ENCODE assay signal across 1 cellular context in the genomic region with DNA sequence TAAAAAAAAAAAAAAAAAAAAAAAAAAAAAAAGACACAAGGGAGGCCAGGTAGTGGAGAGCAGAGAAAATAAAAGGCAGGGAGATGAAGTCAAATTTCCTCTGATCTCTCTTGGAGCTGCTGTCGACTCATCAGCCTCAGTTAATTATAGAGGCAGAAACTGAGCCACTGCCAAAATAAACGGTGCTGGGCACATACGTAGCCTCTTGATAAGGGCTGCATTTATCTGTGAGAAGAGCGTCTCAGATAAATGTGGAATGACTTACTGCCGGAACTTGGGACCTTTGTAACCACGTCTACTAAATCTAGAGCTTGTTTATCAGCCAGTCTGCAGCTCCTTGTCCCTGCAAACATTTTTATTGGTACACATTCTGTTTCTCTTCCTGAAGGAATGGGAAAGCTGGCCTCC.
TF ChIP-seq lines count a peak whose summit lies in the region.

No MANE protein-coding gene starts in this region.

TF ChIP-seq in K562, 482 proteins besides CTCF, POLR2A, EP300 and RAD21 (continued from another document and continues in another):
- TF ChIP-seq, protein P1, sequence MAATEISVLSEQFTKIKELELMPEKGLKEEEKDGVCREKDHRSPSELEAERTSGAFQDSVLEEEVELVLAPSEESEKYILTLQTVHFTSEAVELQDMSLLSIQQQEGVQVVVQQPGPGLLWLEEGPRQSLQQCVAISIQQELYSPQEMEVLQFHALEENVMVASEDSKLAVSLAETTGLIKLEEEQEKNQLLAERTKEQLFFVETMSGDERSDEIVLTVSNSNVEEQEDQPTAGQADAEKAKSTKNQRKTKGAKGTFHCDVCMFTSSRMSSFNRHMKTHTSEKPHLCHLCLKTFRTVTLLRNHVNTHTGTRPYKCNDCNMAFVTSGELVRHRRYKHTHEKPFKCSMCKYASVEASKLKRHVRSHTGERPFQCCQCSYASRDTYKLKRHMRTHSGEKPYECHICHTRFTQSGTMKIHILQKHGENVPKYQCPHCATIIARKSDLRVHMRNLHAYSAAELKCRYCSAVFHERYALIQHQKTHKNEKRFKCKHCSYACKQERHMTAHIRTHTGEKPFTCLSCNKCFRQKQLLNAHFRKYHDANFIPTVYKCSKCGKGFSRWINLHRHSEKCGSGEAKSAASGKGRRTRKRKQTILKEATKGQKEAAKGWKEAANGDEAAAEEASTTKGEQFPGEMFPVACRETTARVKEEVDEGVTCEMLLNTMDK (IDR thresholded peaks at IDR 0.05; ENCODE audit: borderline replicate concordance, insufficient read depth, low read depth, low read length, poor library complexity, severe bottlenecking) = no peak
- no peak for TF ChIP-seq CBX1 (IDR thresholded peaks at IDR 0.05; ENCODE audit: low read depth)
- TF ChIP-seq, protein P2, sequence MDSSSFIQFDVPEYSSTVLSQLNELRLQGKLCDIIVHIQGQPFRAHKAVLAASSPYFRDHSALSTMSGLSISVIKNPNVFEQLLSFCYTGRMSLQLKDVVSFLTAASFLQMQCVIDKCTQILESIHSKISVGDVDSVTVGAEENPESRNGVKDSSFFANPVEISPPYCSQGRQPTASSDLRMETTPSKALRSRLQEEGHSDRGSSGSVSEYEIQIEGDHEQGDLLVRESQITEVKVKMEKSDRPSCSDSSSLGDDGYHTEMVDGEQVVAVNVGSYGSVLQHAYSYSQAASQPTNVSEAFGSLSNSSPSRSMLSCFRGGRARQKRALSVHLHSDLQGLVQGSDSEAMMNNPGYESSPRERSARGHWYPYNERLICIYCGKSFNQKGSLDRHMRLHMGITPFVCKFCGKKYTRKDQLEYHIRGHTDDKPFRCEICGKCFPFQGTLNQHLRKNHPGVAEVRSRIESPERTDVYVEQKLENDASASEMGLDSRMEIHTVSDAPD (CRISPR knock-in tag; IDR thresholded peaks at IDR 0.05) = no peak
- TF ChIP-seq ZNF197 (CRISPR knock-in tag; IDR thresholded peaks at IDR 0.05; ENCODE audit: low read depth) = peak; percentile 77; the same call in 1 of the 2 replicates
- TF ChIP-seq FOXJ3 (CRISPR knock-in tag; IDR thresholded peaks at IDR 0.05) = no peak
- TF ChIP-seq BRD4 (IDR thresholded peaks at IDR 0.05) = no peak
- TF ChIP-seq KDM4B (IDR thresholded peaks at IDR 0.05; ENCODE audit: borderline replicate concordance in 2 of 2, low read depth in 1 of 2) = no peak
- no peak for TF ChIP-seq FUS (optimal IDR thresholded peaks at IDR 0.05; ENCODE audit: low read depth, low read length)
- no peak for TF ChIP-seq ZNF780A (CRISPR knock-in tag; IDR thresholded peaks at IDR 0.05)
- TF ChIP-seq RBM17 (IDR thresholded peaks at IDR 0.05; ENCODE audit: borderline replicate concordance, low read depth, low read length) = no peak
- no peak for TF ChIP-seq ZNF316 (IDR thresholded peaks at IDR 0.05)
- no peak for TF ChIP-seq NFYB (IDR thresholded peaks at IDR 0.05; ENCODE audit: extremely low read depth, insufficient read length)
- 0 out of 2 replicates have a peak, but pooled peaks have one; percentile 54 for TF ChIP-seq ZNF311 (CRISPR knock-in tag; IDR thresholded peaks at IDR 0.05)
- TF ChIP-seq CREBBP (IDR thresholded peaks at IDR 0.05; ENCODE audit: low read depth, low read length) = no peak
- TF ChIP-seq, protein P3, sequence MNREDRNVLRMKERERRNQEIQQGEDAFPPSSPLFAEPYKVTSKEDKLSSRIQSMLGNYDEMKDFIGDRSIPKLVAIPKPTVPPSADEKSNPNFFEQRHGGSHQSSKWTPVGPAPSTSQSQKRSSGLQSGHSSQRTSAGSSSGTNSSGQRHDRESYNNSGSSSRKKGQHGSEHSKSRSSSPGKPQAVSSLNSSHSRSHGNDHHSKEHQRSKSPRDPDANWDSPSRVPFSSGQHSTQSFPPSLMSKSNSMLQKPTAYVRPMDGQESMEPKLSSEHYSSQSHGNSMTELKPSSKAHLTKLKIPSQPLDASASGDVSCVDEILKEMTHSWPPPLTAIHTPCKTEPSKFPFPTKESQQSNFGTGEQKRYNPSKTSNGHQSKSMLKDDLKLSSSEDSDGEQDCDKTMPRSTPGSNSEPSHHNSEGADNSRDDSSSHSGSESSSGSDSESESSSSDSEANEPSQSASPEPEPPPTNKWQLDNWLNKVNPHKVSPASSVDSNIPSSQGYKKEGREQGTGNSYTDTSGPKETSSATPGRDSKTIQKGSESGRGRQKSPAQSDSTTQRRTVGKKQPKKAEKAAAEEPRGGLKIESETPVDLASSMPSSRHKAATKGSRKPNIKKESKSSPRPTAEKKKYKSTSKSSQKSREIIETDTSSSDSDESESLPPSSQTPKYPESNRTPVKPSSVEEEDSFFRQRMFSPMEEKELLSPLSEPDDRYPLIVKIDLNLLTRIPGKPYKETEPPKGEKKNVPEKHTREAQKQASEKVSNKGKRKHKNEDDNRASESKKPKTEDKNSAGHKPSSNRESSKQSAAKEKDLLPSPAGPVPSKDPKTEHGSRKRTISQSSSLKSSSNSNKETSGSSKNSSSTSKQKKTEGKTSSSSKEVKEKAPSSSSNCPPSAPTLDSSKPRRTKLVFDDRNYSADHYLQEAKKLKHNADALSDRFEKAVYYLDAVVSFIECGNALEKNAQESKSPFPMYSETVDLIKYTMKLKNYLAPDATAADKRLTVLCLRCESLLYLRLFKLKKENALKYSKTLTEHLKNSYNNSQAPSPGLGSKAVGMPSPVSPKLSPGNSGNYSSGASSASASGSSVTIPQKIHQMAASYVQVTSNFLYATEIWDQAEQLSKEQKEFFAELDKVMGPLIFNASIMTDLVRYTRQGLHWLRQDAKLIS (CRISPR knock-in tag; IDR thresholded peaks at IDR 0.05) = no peak
- no peak for TF ChIP-seq KLF13 (tag; IDR thresholded peaks at IDR 0.05; ENCODE audit: borderline replicate concordance, low read depth)
- TF ChIP-seq SMAD2 (IDR thresholded peaks at IDR 0.05; ENCODE audit: low read depth, low read length) = no peak
- 0 out of 4 replicates have a peak, but pooled peaks of 1 of the 2 experiments have one; percentile 32 for TF ChIP-seq MAZ (CRISPR knock-in tag; conservative IDR thresholded peaks at IDR 0.05 in 1 of 2, IDR thresholded peaks at IDR 0.05 in 1 of 2)
- no peak for TF ChIP-seq SP2 (IDR thresholded peaks at IDR 0.05; ENCODE audit: extremely low read depth, low read depth, low read length, poor library complexity, severe bottlenecking)
- peak; percentile 50; the same call in 1 of the 2 replicates for TF ChIP-seq MYC (IDR thresholded peaks at IDR 0.05; ENCODE audit: low read depth, low read length)
- TF ChIP-seq MYC (CRISPR knock-in tag; IDR thresholded peaks at IDR 0.05; ENCODE audit: borderline replicate concordance, low read depth) = no peak
- TF ChIP-seq SMAD1 (IDR thresholded peaks at IDR 0.05; ENCODE audit: low read depth, low read length, partially characterized antibody) = peak; percentile 77
- TF ChIP-seq STAT5B (CRISPR knock-in tag; IDR thresholded peaks at IDR 0.05) = no peak
- no peak for TF ChIP-seq POLR3A (IDR thresholded peaks at IDR 0.05; ENCODE audit: borderline replicate concordance, extremely low read depth, insufficient read depth, insufficient read length)
- no peak for TF ChIP-seq TCF7L2 (IDR thresholded peaks at IDR 0.05; ENCODE audit: low read depth, low read length)
- no peak for TF ChIP-seq KDM2B (CRISPR knock-in tag; IDR thresholded peaks at IDR 0.05)
- TF ChIP-seq ZKSCAN8 (CRISPR knock-in tag; IDR thresholded peaks at IDR 0.05) = peak; percentile 71; the same call in 1 of the 2 replicates
- TF ChIP-seq, protein P4, sequence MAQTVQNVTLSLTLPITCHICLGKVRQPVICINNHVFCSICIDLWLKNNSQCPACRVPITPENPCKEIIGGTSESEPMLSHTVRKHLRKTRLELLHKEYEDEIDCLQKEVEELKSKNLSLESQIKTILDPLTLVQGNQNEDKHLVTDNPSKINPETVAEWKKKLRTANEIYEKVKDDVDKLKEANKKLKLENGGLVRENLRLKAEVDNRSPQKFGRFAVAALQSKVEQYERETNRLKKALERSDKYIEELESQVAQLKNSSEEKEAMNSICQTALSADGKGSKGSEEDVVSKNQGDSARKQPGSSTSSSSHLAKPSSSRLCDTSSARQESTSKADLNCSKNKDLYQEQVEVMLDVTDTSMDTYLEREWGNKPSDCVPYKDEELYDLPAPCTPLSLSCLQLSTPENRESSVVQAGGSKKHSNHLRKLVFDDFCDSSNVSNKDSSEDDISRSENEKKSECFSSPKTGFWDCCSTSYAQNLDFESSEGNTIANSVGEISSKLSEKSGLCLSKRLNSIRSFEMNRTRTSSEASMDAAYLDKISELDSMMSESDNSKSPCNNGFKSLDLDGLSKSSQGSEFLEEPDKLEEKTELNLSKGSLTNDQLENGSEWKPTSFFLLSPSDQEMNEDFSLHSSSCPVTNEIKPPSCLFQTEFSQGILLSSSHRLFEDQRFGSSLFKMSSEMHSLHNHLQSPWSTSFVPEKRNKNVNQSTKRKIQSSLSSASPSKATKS (CRISPR knock-in tag; IDR thresholded peaks at IDR 0.05) = no peak
- TF ChIP-seq, protein P5, sequence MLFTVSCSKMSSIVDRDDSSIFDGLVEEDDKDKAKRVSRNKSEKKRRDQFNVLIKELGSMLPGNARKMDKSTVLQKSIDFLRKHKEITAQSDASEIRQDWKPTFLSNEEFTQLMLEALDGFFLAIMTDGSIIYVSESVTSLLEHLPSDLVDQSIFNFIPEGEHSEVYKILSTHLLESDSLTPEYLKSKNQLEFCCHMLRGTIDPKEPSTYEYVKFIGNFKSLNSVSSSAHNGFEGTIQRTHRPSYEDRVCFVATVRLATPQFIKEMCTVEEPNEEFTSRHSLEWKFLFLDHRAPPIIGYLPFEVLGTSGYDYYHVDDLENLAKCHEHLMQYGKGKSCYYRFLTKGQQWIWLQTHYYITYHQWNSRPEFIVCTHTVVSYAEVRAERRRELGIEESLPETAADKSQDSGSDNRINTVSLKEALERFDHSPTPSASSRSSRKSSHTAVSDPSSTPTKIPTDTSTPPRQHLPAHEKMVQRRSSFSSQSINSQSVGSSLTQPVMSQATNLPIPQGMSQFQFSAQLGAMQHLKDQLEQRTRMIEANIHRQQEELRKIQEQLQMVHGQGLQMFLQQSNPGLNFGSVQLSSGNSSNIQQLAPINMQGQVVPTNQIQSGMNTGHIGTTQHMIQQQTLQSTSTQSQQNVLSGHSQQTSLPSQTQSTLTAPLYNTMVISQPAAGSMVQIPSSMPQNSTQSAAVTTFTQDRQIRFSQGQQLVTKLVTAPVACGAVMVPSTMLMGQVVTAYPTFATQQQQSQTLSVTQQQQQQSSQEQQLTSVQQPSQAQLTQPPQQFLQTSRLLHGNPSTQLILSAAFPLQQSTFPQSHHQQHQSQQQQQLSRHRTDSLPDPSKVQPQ (CRISPR knock-in tag; IDR thresholded peaks at IDR 0.05; ENCODE audit: borderline replicate concordance) = no peak
- TF ChIP-seq RBM39 (optimal IDR thresholded peaks at IDR 0.05; ENCODE audit: low read depth, low read length) = no peak
- no peak for TF ChIP-seq KLF10 (CRISPR knock-in tag; IDR thresholded peaks at IDR 0.05)
- TF ChIP-seq ZEB2 (IDR thresholded peaks at IDR 0.05) = peak; percentile 53; the same call in 1 of the 2 replicates
- TF ChIP-seq THRB (CRISPR knock-in tag; conservative IDR thresholded peaks at IDR 0.05) = no peak
- TF ChIP-seq, protein P6, sequence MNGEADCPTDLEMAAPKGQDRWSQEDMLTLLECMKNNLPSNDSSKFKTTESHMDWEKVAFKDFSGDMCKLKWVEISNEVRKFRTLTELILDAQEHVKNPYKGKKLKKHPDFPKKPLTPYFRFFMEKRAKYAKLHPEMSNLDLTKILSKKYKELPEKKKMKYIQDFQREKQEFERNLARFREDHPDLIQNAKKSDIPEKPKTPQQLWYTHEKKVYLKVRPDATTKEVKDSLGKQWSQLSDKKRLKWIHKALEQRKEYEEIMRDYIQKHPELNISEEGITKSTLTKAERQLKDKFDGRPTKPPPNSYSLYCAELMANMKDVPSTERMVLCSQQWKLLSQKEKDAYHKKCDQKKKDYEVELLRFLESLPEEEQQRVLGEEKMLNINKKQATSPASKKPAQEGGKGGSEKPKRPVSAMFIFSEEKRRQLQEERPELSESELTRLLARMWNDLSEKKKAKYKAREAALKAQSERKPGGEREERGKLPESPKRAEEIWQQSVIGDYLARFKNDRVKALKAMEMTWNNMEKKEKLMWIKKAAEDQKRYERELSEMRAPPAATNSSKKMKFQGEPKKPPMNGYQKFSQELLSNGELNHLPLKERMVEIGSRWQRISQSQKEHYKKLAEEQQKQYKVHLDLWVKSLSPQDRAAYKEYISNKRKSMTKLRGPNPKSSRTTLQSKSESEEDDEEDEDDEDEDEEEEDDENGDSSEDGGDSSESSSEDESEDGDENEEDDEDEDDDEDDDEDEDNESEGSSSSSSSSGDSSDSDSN (IDR thresholded peaks at IDR 0.05; ENCODE audit: borderline replicate concordance in 1 of 2, low read depth in 2 of 2, low read length in 2 of 2) = no peak
- TF ChIP-seq NFE2L1 (tag; IDR thresholded peaks at IDR 0.05; ENCODE audit: borderline replicate concordance, low read depth) = no peak
- no peak for TF ChIP-seq PURB (CRISPR knock-in tag; IDR thresholded peaks at IDR 0.05; ENCODE audit: low read depth)
- TF ChIP-seq RUNX1 (IDR thresholded peaks at IDR 0.05; ENCODE audit: low read depth) = no peak
- TF ChIP-seq ZNF263 (CRISPR knock-in tag; IDR thresholded peaks at IDR 0.05; ENCODE audit: borderline replicate concordance) = no peak
- peak; percentile 48 for TF ChIP-seq TAF1 (IDR thresholded peaks at IDR 0.05; ENCODE audit: control insufficient read depth, extremely low read depth, insufficient read depth, low read length, severe bottlenecking)
- TF ChIP-seq ADNP (tag; IDR thresholded peaks at IDR 0.05) = no peak
- TF ChIP-seq MTA1 (IDR thresholded peaks at IDR 0.05; ENCODE audit: borderline replicate concordance) = peak; percentile 52; the same call in 1 of the 2 replicates
- no peak for TF ChIP-seq ZNF140 (CRISPR knock-in tag; IDR thresholded peaks at IDR 0.05)
- TF ChIP-seq NR4A1 (CRISPR knock-in tag; IDR thresholded peaks at IDR 0.05) = no peak
- TF ChIP-seq NR4A1 (tag; IDR thresholded peaks at IDR 0.05) = no peak
- TF ChIP-seq ZNF134 (CRISPR knock-in tag; conservative IDR thresholded peaks at IDR 0.05) = no peak
- peak; percentile 63; the same call in 1 of the 2 replicates for TF ChIP-seq PHF21A (IDR thresholded peaks at IDR 0.05; ENCODE audit: borderline replicate concordance, low read depth)
- no peak for TF ChIP-seq EHMT2 (IDR thresholded peaks at IDR 0.05)
- TF ChIP-seq, protein P7, sequence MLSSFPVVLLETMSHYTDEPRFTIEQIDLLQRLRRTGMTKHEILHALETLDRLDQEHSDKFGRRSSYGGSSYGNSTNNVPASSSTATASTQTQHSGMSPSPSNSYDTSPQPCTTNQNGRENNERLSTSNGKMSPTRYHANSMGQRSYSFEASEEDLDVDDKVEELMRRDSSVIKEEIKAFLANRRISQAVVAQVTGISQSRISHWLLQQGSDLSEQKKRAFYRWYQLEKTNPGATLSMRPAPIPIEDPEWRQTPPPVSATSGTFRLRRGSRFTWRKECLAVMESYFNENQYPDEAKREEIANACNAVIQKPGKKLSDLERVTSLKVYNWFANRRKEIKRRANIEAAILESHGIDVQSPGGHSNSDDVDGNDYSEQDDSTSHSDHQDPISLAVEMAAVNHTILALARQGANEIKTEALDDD (IDR thresholded peaks at IDR 0.05) = peak; percentile 83
- no peak for TF ChIP-seq SNIP1 (IDR thresholded peaks at IDR 0.05; ENCODE audit: low read depth)
- no peak for TF ChIP-seq BMI1 (IDR thresholded peaks at IDR 0.05; ENCODE audit: low read length)
- no peak for TF ChIP-seq ERF (CRISPR knock-in tag; IDR thresholded peaks at IDR 0.05)
